In genomic region chr20:2374346-2375125, GRCh38 we compare ENCODE assay signal across 31 cellular contexts. TPM values are rescaled to one million over a fixed set of nuclear protein-coding genes. Genes with fewer than 3 reads are reported as not detected.
"Had no signal": no experiment of that assay in that cellular context is flagged by ENCODE, and none has a peak within 500 bp of the region (broad histone marks: within the 10 kb centered on the region; RNA-seq: fewer than 3 reads in every experiment).

No MANE protein-coding gene starts in this region.

- H3K36me3 ChIP-seq: brain microvascular endothelial cell, esophagus squamous epithelium had no signal

- H3K4me3 ChIP-seq: esophagus squamous epithelium had no signal

- H3K27me3 ChIP-seq: brain microvascular endothelial cell had no signal

- H3K9me3 ChIP-seq: esophagus squamous epithelium had no signal

- DNase-seq: activated CD4-positive, alpha-beta memory T cell treated with anti-CD3 and anti-CD28 coated beads for 36 hours; activated CD4-positive, alpha-beta T cell treated with anti-CD3 and anti-CD28 coated beads for 36 hours; activated CD4-positive, alpha-beta T cell treated with anti-CD3 and anti-CD28 coated beads, Interleukin-2, amount 10 ng/mL, durations not matched to agents 24 days and 14 days; activated CD4-positive, CD25-positive, alpha-beta regulatory T cell; activated CD4-positive, CD25-positive, alpha-beta regulatory T cell treated with anti-CD3 and anti-CD28 coated beads, Interleukin-2, amount 50 U/mL, for 72 hours; activated CD8-positive, alpha-beta T cell treated with anti-CD3 and anti-CD28 coated beads, Interleukin-2, amount 10 ng/mL, durations not matched to agents 7 days and 5 days; activated effector memory CD4-positive, alpha-beta T cell treated with Interleukin-2 at 50 U/mL for 16 hours; activated gamma-delta T cell treated with Interleukin-2 at 50 U/mL for 16 hours; activated naive CD4-positive, alpha-beta T cell treated with anti-CD3 and anti-CD28 coated beads, Interleukin-2, amount 50 U/mL, for 16 hours; activated naive CD4-positive, alpha-beta T cell treated with Interleukin-2 at 50 U/mL for 16 hours; activated T-cell treated with anti-CD3 and anti-CD28 coated beads, Interleukin-2, amount 50 U/mL, for 4 hours; amniotic stem cell; anterior cingulate cortex; brain microvascular endothelial cell; caudate nucleus; cortex of kidney; dermis blood vessel endothelial cell; effector CD4-positive, alpha-beta T cell; effector memory CD8-positive, alpha-beta T cell; erythroblast; esophagus squamous epithelium; foreskin melanocyte; head of caudate nucleus; T-helper 2 cell had no signal

- H3K4me1 ChIP-seq: esophagus squamous epithelium had no signal

- H3K27ac ChIP-seq: brain microvascular endothelial cell had no signal

- ATAC-seq: activated CD4-positive, alpha-beta T cell treated with anti-CD3 and anti-CD28 coated beads for 36 hours; activated CD8-positive, alpha-beta T cell treated with anti-CD3 and anti-CD28 coated beads, Interleukin-2, amount 10 ng/mL, durations not matched to agents 7 days and 5 days; activated T-cell treated with anti-CD3 and anti-CD28 coated beads, Interleukin-2, amount 50 U/mL, for 4 hours; activated T-helper 17 cell treated with anti-CD3 and anti-CD28 coated beads, Interleukin-2, amount 50 U/mL, for 72 hours; effector memory CD8-positive, alpha-beta T cell had no signal

- FAIRE-seq: astrocyte, colon had no signal

RNA-seq across cellular contexts. Expression of gene TGM6, which starts 6.2 kb away (rescaled TPM):
- total RNA-seq: activated CD4-positive, alpha-beta memory T cell treated with anti-CD3 and anti-CD28 coated beads for 36 hours; activated CD4-positive, alpha-beta T cell treated with anti-CD3 and anti-CD28 coated beads for 36 hours; activated CD4-positive, alpha-beta T cell treated with anti-CD3 and anti-CD28 coated beads, Interleukin-2, amount 10 ng/mL, durations not matched to agents 24 days and 14 days; activated CD8-positive, alpha-beta T cell treated with anti-CD3 and anti-CD28 coated beads, Interleukin-2, amount 10 ng/mL, durations not matched to agents 7 days and 5 days; activated T-cell treated with anti-CD3 and anti-CD28 coated beads, Interleukin-2, amount 50 U/mL, for 4 hours; activated T-helper 17 cell treated with anti-CD3 and anti-CD28 coated beads, Interleukin-2, amount 50 U/mL, for 72 hours; astrocyte; chondrocyte; dermis blood vessel endothelial cell; esophagus squamous epithelium; fibroblast of lung; fibroblast of villous mesenchyme; T-helper 1 cell treated with Interleukin-12 subunit alpha and Interleukin-12 subunit beta and Interleukin-4 antibody, amounts not matched to agents 30 ng/mL and 1 ng/mL, for 36 hours had no signal
